ENCODE assay signal across 2 cellular contexts in the genomic region with DNA sequence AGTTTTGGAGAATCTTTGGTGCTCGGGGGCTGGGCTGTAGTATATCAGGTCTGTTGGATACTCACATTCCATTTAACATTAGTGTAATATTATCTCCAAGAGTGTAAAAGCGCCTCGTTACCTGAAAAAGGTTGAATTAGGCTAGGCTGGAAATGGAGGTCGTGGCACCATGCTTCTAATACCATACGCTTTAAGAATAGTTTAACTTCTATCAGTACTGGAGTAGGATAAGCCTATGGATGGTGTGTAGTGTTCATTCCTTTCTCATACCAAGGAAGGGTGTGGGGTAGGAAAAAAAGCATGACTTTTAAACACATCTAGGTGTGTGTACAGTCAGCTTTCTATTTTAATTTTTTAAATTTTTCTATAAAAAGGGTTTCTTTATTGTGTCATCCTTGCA.
TF ChIP-seq lines count a peak whose summit lies in the region.

No MANE protein-coding gene starts in this region.

TF ChIP-seq in SK-N-SH, 30 proteins besides CTCF, POLR2A, EP300 and RAD21:
- TF ChIP-seq, protein P1, sequence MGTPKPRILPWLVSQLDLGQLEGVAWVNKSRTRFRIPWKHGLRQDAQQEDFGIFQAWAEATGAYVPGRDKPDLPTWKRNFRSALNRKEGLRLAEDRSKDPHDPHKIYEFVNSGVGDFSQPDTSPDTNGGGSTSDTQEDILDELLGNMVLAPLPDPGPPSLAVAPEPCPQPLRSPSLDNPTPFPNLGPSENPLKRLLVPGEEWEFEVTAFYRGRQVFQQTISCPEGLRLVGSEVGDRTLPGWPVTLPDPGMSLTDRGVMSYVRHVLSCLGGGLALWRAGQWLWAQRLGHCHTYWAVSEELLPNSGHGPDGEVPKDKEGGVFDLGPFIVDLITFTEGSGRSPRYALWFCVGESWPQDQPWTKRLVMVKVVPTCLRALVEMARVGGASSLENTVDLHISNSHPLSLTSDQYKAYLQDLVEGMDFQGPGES (IDR thresholded peaks at IDR 0.05; ENCODE audit: low read depth, low read length) = no peak
- TF ChIP-seq RCOR1 (IDR thresholded peaks at IDR 0.05; ENCODE audit: low read length) (no peak), SMC3 (IDR thresholded peaks at IDR 0.05; ENCODE audit: low read depth, low read length) (no peak), GATA2 (CRISPR knock-in tag; IDR thresholded peaks at IDR 0.05) (no peak), JUND (IDR thresholded peaks at IDR 0.05) (no peak), MEF2A (IDR thresholded peaks at IDR 0.05; ENCODE audit: borderline replicate concordance, low read depth) (no peak), USF1 (IDR thresholded peaks at IDR 0.05; ENCODE audit: borderline replicate concordance, low read depth) (no peak), CHD2 (IDR thresholded peaks at IDR 0.05; ENCODE audit: low read length, partially characterized antibody) (no peak)
- TF ChIP-seq, protein P2, sequence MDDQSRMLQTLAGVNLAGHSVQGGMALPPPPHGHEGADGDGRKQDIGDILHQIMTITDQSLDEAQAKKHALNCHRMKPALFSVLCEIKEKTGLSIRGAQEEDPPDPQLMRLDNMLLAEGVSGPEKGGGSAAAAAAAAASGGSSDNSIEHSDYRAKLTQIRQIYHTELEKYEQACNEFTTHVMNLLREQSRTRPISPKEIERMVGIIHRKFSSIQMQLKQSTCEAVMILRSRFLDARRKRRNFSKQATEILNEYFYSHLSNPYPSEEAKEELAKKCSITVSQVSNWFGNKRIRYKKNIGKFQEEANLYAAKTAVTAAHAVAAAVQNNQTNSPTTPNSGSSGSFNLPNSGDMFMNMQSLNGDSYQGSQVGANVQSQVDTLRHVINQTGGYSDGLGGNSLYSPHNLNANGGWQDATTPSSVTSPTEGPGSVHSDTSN (IDR thresholded peaks at IDR 0.05) = no peak
TF ChIP-seq in SK-N-SH: peak in this region for 0.

TF ChIP-seq in SK-N-SH treated with all-trans-retinoic acid at 6 μM for 48 hours, 23 proteins besides CTCF, POLR2A, EP300 and RAD21:
- TF ChIP-seq ZNF8 (CRISPR knock-in tag; IDR thresholded peaks at IDR 0.05) (no peak), TCF4 (CRISPR knock-in tag; IDR thresholded peaks at IDR 0.05; ENCODE audit: borderline replicate concordance) (no peak), ZNF70 (CRISPR knock-in tag; IDR thresholded peaks at IDR 0.05) (no peak)
